In genomic region chr4:67576538-67576937, GRCh38 we compare ENCODE assay signal across 13 cellular contexts. TPM values are rescaled to one million over a fixed set of nuclear protein-coding genes. Genes with fewer than 3 reads are reported as not detected.
A peak's percentile ranks its signal among the peaks of the same experiment; 100 is the strongest.
DNase-seq lines count a peak whose midpoint lies in the region; ATAC-seq and TF ChIP-seq lines count a peak whose summit lies in the region.
"Had no signal": no experiment of that assay in that cellular context is flagged by ENCODE, and none has a peak within 500 bp of the region (broad histone marks: within the 10 kb centered on the region; RNA-seq: fewer than 3 reads in every experiment).

No MANE protein-coding gene starts in this region.

- no peaks in the 10 kb centered on the region for H3K27me3 ChIP-seq in transverse colon

- no peaks in the 10 kb centered on the region for H3K9me3 Mint-ChIP-seq in activated T-helper 17 cell treated with anti-CD3 and anti-CD28 coated beads, Interleukin-2, amount 50 U/mL, for 72 hours
- H3K9me3 Mint-ChIP-seq: activated CD4-positive, alpha-beta memory T cell treated with anti-CD3 and anti-CD28 coated beads for 36 hours had no signal

- no peaks in the 10 kb centered on the region for H3K36me3 Mint-ChIP-seq in activated T-helper 17 cell treated with anti-CD3 and anti-CD28 coated beads, Interleukin-2, amount 50 U/mL, for 72 hours (ENCODE audit: low read depth)
- H3K36me3 Mint-ChIP-seq: activated CD4-positive, alpha-beta memory T cell treated with anti-CD3 and anti-CD28 coated beads for 36 hours had no signal

- no peak overlapping the region for H3K4me3 ChIP-seq in transverse colon

- no peaks in the 10 kb centered on the region for H3K36me3 ChIP-seq in transverse colon

- H3K4me1 Mint-ChIP-seq in activated T-helper 17 cell treated with anti-CD3 and anti-CD28 coated beads, Interleukin-2, amount 50 U/mL, for 72 hours, result peaks cover 13% of the 10 kb centered on the region

- peak overlapping the region in 1 of 4 donors; percentile 51 for H3K27ac ChIP-seq in transverse colon
- H3K27ac ChIP-seq: epithelial cell of prostate had no signal

- intact Hi-C loops in transverse colon (cut with DNase I; ENCODE audit: low total_unique reads), result no loop called here

- TF ChIP-seq EP300 in transverse colon (IDR thresholded peaks at IDR 0.05; ENCODE audit: low read depth), result no peak

- DNase-seq in activated CD4-positive, alpha-beta T cell treated with anti-CD3 and anti-CD28 coated beads for 4 hours, result no peak
- no peak for DNase-seq in transverse colon
- DNase-seq in GM19240 (ENCODE audit: insufficient read length, low spot score), result no peak
- DNase-seq: activated CD4-positive, alpha-beta memory T cell treated with anti-CD3 and anti-CD28 coated beads for 36 hours; NCI-H526 treated with DMSO at 0.1 percent for 48 hours had no signal

- no peaks in the 10 kb centered on the region for H3K9me3 ChIP-seq in transverse colon

- no peaks in the 10 kb centered on the region for H3K4me1 ChIP-seq in transverse colon

- TF ChIP-seq POLR2A in transverse colon (IDR thresholded peaks at IDR 0.05), result no peak

- ATAC-seq in GM18502 (IDR thresholded peaks at IDR 0.05; ENCODE audit: poor library complexity, unreplicated experiment) (peak; percentile 42), GM21367 (IDR thresholded peaks at IDR 0.05; ENCODE audit: unreplicated experiment) (peak; percentile 53), HG03095 (IDR thresholded peaks at IDR 0.05; ENCODE audit: unreplicated experiment) (peak; percentile 48), HG02763 (IDR thresholded peaks at IDR 0.05; ENCODE audit: unreplicated experiment) (no peak)
- ATAC-seq in activated T-helper 17 cell treated with anti-CD3 and anti-CD28 coated beads, Interleukin-2, amount 50 U/mL, for 72 hours (replicated peaks), result no peak
- ATAC-seq: sciatic nerve had no signal

- in situ Hi-C loops in transverse colon (cut with MboI; ENCODE audit: low pct_ligation_motif_present in 1 of 4, low pct_unique_long_range_greater_than_20kb in 1 of 4, low sequenced_read_pairs in 3 of 4), result no loop called here

- no peak overlapping the region for H3K4me3 Mint-ChIP-seq in activated T-helper 17 cell treated with anti-CD3 and anti-CD28 coated beads, Interleukin-2, amount 50 U/mL, for 72 hours

- peak overlapping the region; percentile 55 for H3K27ac Mint-ChIP-seq in activated T-helper 17 cell treated with anti-CD3 and anti-CD28 coated beads, Interleukin-2, amount 50 U/mL, for 72 hours

- no peak for TF ChIP-seq CTCF in transverse colon (IDR thresholded peaks at IDR 0.05)

- 80 to 88% methylated on average over 1 of the region's 1 CpG for WGBS in transverse colon (ENCODE audit: low coverage in 1 of 2), 2 donors

- H3K27me3 Mint-ChIP-seq in activated T-helper 17 cell treated with anti-CD3 and anti-CD28 coated beads, Interleukin-2, amount 50 U/mL, for 72 hours, result no peaks in the 10 kb centered on the region
- H3K27me3 Mint-ChIP-seq: activated CD4-positive, alpha-beta memory T cell treated with anti-CD3 and anti-CD28 coated beads for 36 hours had no signal

RNA-seq across cellular contexts. Expression of gene STAP1, which starts 18.0 kb away (rescaled TPM):
- 1 to 10 TPM; 2.6 to 2.7 TPM for total RNA-seq in activated T-helper 17 cell treated with anti-CD3 and anti-CD28 coated beads, Interleukin-2, amount 50 U/mL, for 72 hours
- total RNA-seq in transverse colon, result 1 to 10 TPM in 2 of 4 donors, under 1 TPM in 1, not detected in 1; 0.55 to 6.2 (median 4.9) TPM
- total RNA-seq: MCF 10A had no signal

RNA-seq across cellular contexts. Expression of gene CENPC, which starts 31.2 kb away (rescaled TPM):
- 10 to 100 TPM; 30.9 to 64.9 TPM for total RNA-seq in activated T-helper 17 cell treated with anti-CD3 and anti-CD28 coated beads, Interleukin-2, amount 50 U/mL, for 72 hours
- 10 to 100 TPM; 16.1 to 39.5 (median 23.4) TPM for total RNA-seq in transverse colon

Comparison
In these comparisons a context has a peak if more than half of its experiments do, and no peak if none do; other contexts are left out.
1. ATAC-seq: peak in GM18502 (single experiment), GM21367 (single experiment) and HG03095 (single experiment); none in activated T-helper 17 cell treated with anti-CD3 and anti-CD28 coated beads, Interleukin-2, amount 50 U/mL, for 72 hours (single experiment) and HG02763 (single experiment).